10 cellular contexts compared by ENCODE assay signal in the genomic region with DNA sequence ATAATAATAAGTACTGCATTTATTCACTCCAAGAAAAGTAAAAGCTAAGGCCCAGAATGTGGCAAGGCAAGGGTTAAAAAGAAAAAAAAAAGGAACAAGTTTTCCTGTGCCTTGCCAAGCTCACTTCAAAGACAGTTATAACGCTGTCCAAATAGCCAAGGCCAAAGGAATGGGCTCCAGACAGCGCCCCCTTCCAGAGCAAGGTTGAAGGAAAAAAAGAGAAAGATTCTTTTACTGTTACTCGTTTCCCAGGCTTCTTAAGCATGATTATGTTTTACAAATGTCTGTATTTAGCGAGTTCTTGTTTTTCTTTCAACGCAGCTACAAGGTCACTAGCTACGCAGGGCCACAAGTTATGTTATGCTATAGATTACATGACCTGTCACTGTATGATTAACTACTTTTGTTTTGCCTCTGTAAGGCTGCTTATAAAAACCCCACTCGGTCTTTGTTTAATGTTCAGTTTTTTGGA. TPM values are rescaled to one million over a fixed set of nuclear protein-coding genes. Genes with fewer than 3 reads are reported as not detected.
DNase-seq lines count a peak whose midpoint lies in the region; TF ChIP-seq lines count a peak whose summit lies in the region.
"Had no signal": no experiment of that assay in that cellular context is flagged by ENCODE, and none has a peak within 500 bp of the region (broad histone marks: within the 10 kb centered on the region; RNA-seq: fewer than 3 reads in every experiment).

No MANE protein-coding gene starts in this region.

- H3K27me3 Mint-ChIP-seq in neural crest cell (ENCODE audit: low read depth), result no peaks in the 10 kb centered on the region

- no peaks in the 10 kb centered on the region for H3K9me3 Mint-ChIP-seq in neural crest cell

- peaks cover 2% of the 10 kb centered on the region for H3K36me3 Mint-ChIP-seq in neural crest cell (ENCODE audit: low read depth)

- peak; percentile 54 for DNase-seq in EH (ENCODE audit: low read depth)
- no peak for DNase-seq in LNCaP clone FGC (ENCODE audit: low read depth)
- peak; percentile 53 for DNase-seq in cerebellar cortex (ENCODE audit: low spot score)
- DNase-seq in neural crest cell (ENCODE audit: low read depth, low spot score), result no peak
- DNase-seq in activated naive CD4-positive, alpha-beta T cell treated with anti-CD3 and anti-CD28 coated beads, Interleukin-2, amount 50 U/mL, for 16 hours, result no peak
- no peak for DNase-seq in 8988T
- DNase-seq in activated CD4-positive, alpha-beta T cell treated with anti-CD3 and anti-CD28 coated beads for 1 hour, result no peak
- DNase-seq in LoVo (ENCODE audit: low spot score), result no peak
- DNase-seq: NCI-H2107; stimulated activated naive CD4-positive, alpha-beta T cell treated with Interleukin-2 at 50 U/mL for 16 hours had no signal

- peak; percentile 17; the same call in 1 of the 2 replicates for TF ChIP-seq CTCF in LNCaP clone FGC (IDR thresholded peaks at IDR 0.05; ENCODE audit: control insufficient read depth, extremely low read depth, insufficient read depth)
- peak; percentile 45 for TF ChIP-seq CTCF in neural crest cell (conservative IDR thresholded peaks at IDR 0.05)

- no peak overlapping the region for H3K4me3 Mint-ChIP-seq in neural crest cell

- H3K4me3 ChIP-seq in LNCaP clone FGC (ENCODE audit: low read depth, low read length), result no peak overlapping the region

- no peak overlapping the region for H3K27ac Mint-ChIP-seq in neural crest cell (ENCODE audit: unreplicated experiment)

- H3K4me1 Mint-ChIP-seq in neural crest cell, result no peaks in the 10 kb centered on the region

RNA-seq across cellular contexts. Expression of gene EIF4H, which starts 9.1 kb away (rescaled TPM):
- total RNA-seq in neural crest cell, result 295 and 298 TPM in 2 replicates

RNA-seq across cellular contexts. Expression of gene LAT2, which starts 44.8 kb away (rescaled TPM):
- 0.82 and 1.1 TPM in 2 replicates for total RNA-seq in neural crest cell

Comparison
In these comparisons a context has a peak if more than half of its experiments do, and no peak if none do; other contexts are left out.
1. DNase-seq: peak in EH (single experiment) and cerebellar cortex (single experiment); none in LNCaP clone FGC (single experiment), neural crest cell (single experiment), activated naive CD4-positive, alpha-beta T cell treated with anti-CD3 and anti-CD28 coated beads, Interleukin-2, amount 50 U/mL, for 16 hours (single experiment), 8988T (single experiment), activated CD4-positive, alpha-beta T cell treated with anti-CD3 and anti-CD28 coated beads for 1 hour (single experiment) and LoVo (single experiment).